9 cellular contexts compared by ENCODE assay signal in genomic region chr5:128965011-128965637, GRCh38. TPM values are rescaled to one million over a fixed set of nuclear protein-coding genes. Genes with fewer than 3 reads are reported as not detected.
A peak's percentile ranks its signal among the peaks of the same experiment; 100 is the strongest.
DNase-seq lines count a peak whose midpoint lies in the region; ATAC-seq, FAIRE-seq and TF ChIP-seq lines count a peak whose summit lies in the region.
"Had no signal": no experiment of that assay in that cellular context is flagged by ENCODE, and none has a peak within 500 bp of the region (broad histone marks: within the 10 kb centered on the region; RNA-seq: fewer than 3 reads in every experiment).

Gene SLC27A6, plus strand, starts transcription at chr5:128965488. Its CDS starts 650 bp downstream, at chr5:128966138.

- CTCF ChIA-PET in activated CD8-positive, alpha-beta memory T cell treated with anti-CD3 and anti-CD28 coated beads, Interleukin-2, amount 10 ng/mL, durations not matched to agents 7 days and 5 days (lab: Charles Lee): no interaction called here
- CTCF ChIA-PET in naive thymus-derived CD4-positive, alpha-beta T cell (lab: Charles Lee): no interaction called here

- POLR2A ChIA-PET in naive thymus-derived CD4-positive, alpha-beta T cell (lab: Charles Lee): no interaction called here

- no peaks in the 10 kb centered on the region for H3K4me1 Mint-ChIP-seq in activated CD8-positive, alpha-beta memory T cell treated with anti-CD3 and anti-CD28 coated beads, Interleukin-2, amount 10 ng/mL, durations not matched to agents 7 days and 5 days
- H3K4me1 Mint-ChIP-seq in naive thymus-derived CD4-positive, alpha-beta T cell: no peaks in the 10 kb centered on the region

- no peak for FAIRE-seq in kidney (lab: Jason Lieb, UNC)

- no peak within 1 kb of the TSS for H3K9ac ChIP-seq in kidney (ENCODE audit: low read length in 2 of 2)
- H3K9ac ChIP-seq: BLaER1 had no signal

- intact Hi-C loops in breast epithelium (cut with DNase I; ENCODE audit: low total_unique reads) (no loop called here), kidney (cut with DNase I) (no loop called here), uterus (cut with DNase I; ENCODE audit: low total_unique reads) (no loop called here)
- intact Hi-C loops in naive thymus-derived CD4-positive, alpha-beta T cell (cut with micrococcal nuclease): no loop called here

- H3K4me1 ChIP-seq in breast epithelium (no peaks in the 10 kb centered on the region), kidney (ENCODE audit: control insufficient read depth in 1 of 2, insufficient read depth in 1 of 2, low read depth in 1 of 2, low read length in 2 of 2) (no peaks in the 10 kb centered on the region), uterus (no peaks in the 10 kb centered on the region)
- no peaks in the 10 kb centered on the region for H3K4me1 ChIP-seq in naive thymus-derived CD4-positive, alpha-beta T cell (ENCODE audit: control insufficient read depth in 2 of 2, insufficient read depth in 2 of 2, low read length in 2 of 2)
- H3K4me1 ChIP-seq: BLaER1 had no signal

- no peak within 1 kb of the TSS for H3K4me3 Mint-ChIP-seq in activated CD8-positive, alpha-beta memory T cell treated with anti-CD3 and anti-CD28 coated beads, Interleukin-2, amount 10 ng/mL, durations not matched to agents 7 days and 5 days
- peak within 1 kb of the TSS in 1 of 10 donors; percentile 26 for H3K4me3 Mint-ChIP-seq in naive thymus-derived CD4-positive, alpha-beta T cell

- H3K36me3 ChIP-seq in breast epithelium: no peaks in the 10 kb centered on the region
- no peaks in the 10 kb centered on the region for H3K36me3 ChIP-seq in kidney (ENCODE audit: control insufficient read depth in 1 of 2, insufficient read depth in 2 of 2, low read length in 2 of 2)
- no peaks in the 10 kb centered on the region for H3K36me3 ChIP-seq in uterus
- no peaks in the 10 kb centered on the region for H3K36me3 ChIP-seq in naive thymus-derived CD4-positive, alpha-beta T cell (ENCODE audit: control insufficient read depth in 2 of 3, insufficient read depth in 3 of 3, low read length in 3 of 3)
- H3K36me3 ChIP-seq: BLaER1 had no signal

- H3K9me3 ChIP-seq in breast epithelium (peaks cover 0 to 5% of the 10 kb centered on the region in 2 donors), kidney (ENCODE audit: control insufficient read depth in 1 of 2, low read length in 2 of 2) (no peaks in the 10 kb centered on the region), uterus (no peaks in the 10 kb centered on the region)
- no peaks in the 10 kb centered on the region for H3K9me3 ChIP-seq in naive thymus-derived CD4-positive, alpha-beta T cell (ENCODE audit: control insufficient read depth in 2 of 3, low read length in 3 of 3)

- H3K27ac ChIP-seq in breast epithelium (peak within 1 kb of the TSS; percentile 54 to 61), kidney (ENCODE audit: low read depth in 2 of 2, low read length in 2 of 2) (no peak within 1 kb of the TSS), uterus (no peak within 1 kb of the TSS)
- H3K27ac ChIP-seq in naive thymus-derived CD4-positive, alpha-beta T cell (ENCODE audit: low read depth, low read length): no peak within 1 kb of the TSS
- H3K27ac ChIP-seq: BLaER1 had no signal

- TF ChIP-seq POLR2A in breast epithelium (IDR thresholded peaks at IDR 0.05) (no peak), uterus (IDR thresholded peaks at IDR 0.05) (no peak)

- no peaks in the 10 kb centered on the region for H3K36me3 Mint-ChIP-seq in activated CD8-positive, alpha-beta memory T cell treated with anti-CD3 and anti-CD28 coated beads, Interleukin-2, amount 10 ng/mL, durations not matched to agents 7 days and 5 days
- peaks cover 0 to 3% (median 0%) of the 10 kb centered on the region in 5 donors for H3K36me3 Mint-ChIP-seq in naive thymus-derived CD4-positive, alpha-beta T cell

- no peak within 1 kb of the TSS for H3K27ac Mint-ChIP-seq in activated CD8-positive, alpha-beta memory T cell treated with anti-CD3 and anti-CD28 coated beads, Interleukin-2, amount 10 ng/mL, durations not matched to agents 7 days and 5 days
- no peak within 1 kb of the TSS for H3K27ac Mint-ChIP-seq in naive thymus-derived CD4-positive, alpha-beta T cell

- no peaks in the 10 kb centered on the region for H3K27me3 ChIP-seq in breast epithelium
- no peaks in the 10 kb centered on the region for H3K27me3 ChIP-seq in uterus
- H3K27me3 ChIP-seq in naive thymus-derived CD4-positive, alpha-beta T cell (ENCODE audit: control insufficient read depth in 2 of 2, insufficient read depth in 2 of 2, low read length in 2 of 2): peaks cover 0 to 3% of the 10 kb centered on the region in 2 donors
- H3K27me3 ChIP-seq: BLaER1 had no signal

- peaks cover 16% of the 10 kb centered on the region for H3K27me3 Mint-ChIP-seq in activated CD8-positive, alpha-beta memory T cell treated with anti-CD3 and anti-CD28 coated beads, Interleukin-2, amount 10 ng/mL, durations not matched to agents 7 days and 5 days
- peaks cover 10 to 43% (median 30%) of the 10 kb centered on the region in 5 donors for H3K27me3 Mint-ChIP-seq in naive thymus-derived CD4-positive, alpha-beta T cell

- peak within 1 kb of the TSS; percentile 17 to 67 (median 53) for H3K4me3 ChIP-seq in breast epithelium
- H3K4me3 ChIP-seq in kidney (ENCODE audit: low read length in 2 of 2): no peak within 1 kb of the TSS
- peak within 1 kb of the TSS; percentile 17 to 39 for H3K4me3 ChIP-seq in uterus
- no peak within 1 kb of the TSS for H3K4me3 ChIP-seq in naive thymus-derived CD4-positive, alpha-beta T cell (ENCODE audit: low read length)
- H3K4me3 ChIP-seq: BLaER1 had no signal

- H3K9me3 Mint-ChIP-seq in activated CD8-positive, alpha-beta memory T cell treated with anti-CD3 and anti-CD28 coated beads, Interleukin-2, amount 10 ng/mL, durations not matched to agents 7 days and 5 days (ENCODE audit: low read depth): peaks cover 2% of the 10 kb centered on the region
- H3K9me3 Mint-ChIP-seq in naive thymus-derived CD4-positive, alpha-beta T cell: peaks cover 0 to 29% (median 13%) of the 10 kb centered on the region in 11 donors

- DNase-seq in activated CD8-positive, alpha-beta memory T cell treated with anti-CD3 and anti-CD28 coated beads, Interleukin-2, amount 10 ng/mL, durations not matched to agents 7 days and 5 days: peak; percentile 40
- no peak for DNase-seq in activated CD8-positive, alpha-beta memory T cell treated with anti-CD3 and anti-CD28 coated beads, Interleukin-2, amount 50 U/mL, for 4 hours
- DNase-seq in breast epithelium (ENCODE audit: low spot score in 2 of 2): peak in 1 of 2 donors; percentile 35
- DNase-seq in kidney: peak; percentile 63
- DNase-seq in uterus: peak in 1 of 2 donors; percentile 14
- no peak for DNase-seq in stimulated activated CD4-positive, alpha-beta T cell treated with anti-CD3 and anti-CD28 coated beads, Interleukin-1b, Interleukin-23, amount 100 ng/mL, for 48 hours
- no peak for DNase-seq in naive thymus-derived CD4-positive, alpha-beta T cell

- peak; percentile 36 for ATAC-seq in activated CD8-positive, alpha-beta memory T cell treated with anti-CD3 and anti-CD28 coated beads, Interleukin-2, amount 10 ng/mL, durations not matched to agents 7 days and 5 days
- ATAC-seq in HG03025 (IDR thresholded peaks at IDR 0.05; ENCODE audit: low FRiP score, unreplicated experiment): no peak
- ATAC-seq in naive thymus-derived CD4-positive, alpha-beta T cell: no peak

- TF ChIP-seq CTCF in breast epithelium (IDR thresholded peaks at IDR 0.05): no peak
- no peak for TF ChIP-seq CTCF in kidney (IDR thresholded peaks at IDR 0.05; ENCODE audit: borderline replicate concordance, extremely low read depth, insufficient read depth)
- no peak for TF ChIP-seq CTCF in uterus (IDR thresholded peaks at IDR 0.05)

RNA-seq across cellular contexts. Expression of gene SLC27A6, which starts in this region (rescaled TPM):
- not detected for total RNA-seq in activated CD8-positive, alpha-beta memory T cell treated with anti-CD3 and anti-CD28 coated beads, Interleukin-2, amount 10 ng/mL, durations not matched to agents 7 days and 5 days
- total RNA-seq in breast epithelium (10 to 100 TPM in 1 of 3 donors, 1 to 10 TPM in 1, under 1 TPM in 1; 0.48 to 12.6 (median 4.3) TPM), kidney (not detected), uterus (10 to 100 TPM in 1 of 4 donors, 1 to 10 TPM in 2, not detected in 1; 2.1 to 16.8 (median 3.1) TPM)
- polyA plus RNA-seq in kidney (ENCODE audit: insufficient read depth, low read depth, low replicate concordance): not detected
- total RNA-seq in naive thymus-derived CD4-positive, alpha-beta T cell: not detected
- not detected for polyA plus RNA-seq in naive thymus-derived CD4-positive, alpha-beta T cell

Comparison
In these comparisons a context has a peak if more than half of its experiments do, and no peak if none do; other contexts are left out.
1. Peak in DNase-seq and ATAC-seq in activated CD8-positive, alpha-beta memory T cell treated with anti-CD3 and anti-CD28 coated beads, Interleukin-2, amount 10 ng/mL, durations not matched to agents 7 days and 5 days; RNA of the gene not detected or under 1 TPM.
2. Peak in DNase-seq in kidney; RNA of the gene not detected or under 1 TPM.
3. H3K27ac ChIP-seq: peak in breast epithelium (2 of 2); none in kidney (0 of 2), uterus (0 of 2) and naive thymus-derived CD4-positive, alpha-beta T cell (single experiment).
4. H3K4me3 ChIP-seq: peak in breast epithelium (3 of 3) and uterus (2 of 2); none in kidney (0 of 2) and naive thymus-derived CD4-positive, alpha-beta T cell (single experiment).